2 cellular contexts compared by ENCODE assay signal in genomic region chr20:62040933-62041332, GRCh38.
A peak's percentile ranks its signal among the peaks of the same experiment; 100 is the strongest.
TF ChIP-seq lines count a peak whose summit lies in the region.

No MANE protein-coding gene starts in this region.

TF ChIP-seq in HEK293, 187 proteins besides CTCF, POLR2A, EP300 and RAD21:
- no peak for TF ChIP-seq AEBP2 (tag by site-specific recombination; IDR thresholded peaks at IDR 0.05; ENCODE audit: borderline replicate concordance)
- TF ChIP-seq ZNF114 (tag by site-specific recombination; IDR thresholded peaks at IDR 0.05), result no peak
- TF ChIP-seq SCRT2 (tag by site-specific recombination; IDR thresholded peaks at IDR 0.05), result peak; percentile 17; the same call in 1 of the 2 replicates
- no peak for TF ChIP-seq ZNF548 (tag by site-specific recombination; IDR thresholded peaks at IDR 0.05)
- TF ChIP-seq ZNF549 (tag by site-specific recombination; IDR thresholded peaks at IDR 0.05), result no peak
- TF ChIP-seq PRDM10 (tag by site-specific recombination; IDR thresholded peaks at IDR 0.05), result no peak
- TF ChIP-seq ZNF23 (tag by site-specific recombination; IDR thresholded peaks at IDR 0.05; ENCODE audit: borderline replicate concordance), result no peak
- TF ChIP-seq KLF10 (tag by site-specific recombination; IDR thresholded peaks at IDR 0.05), result no peak
TF ChIP-seq in HEK293: peak in this region for 1.

TF ChIP-seq in H1, 55 proteins besides CTCF, POLR2A, EP300 and RAD21:
- no peak for TF ChIP-seq JUN (IDR thresholded peaks at IDR 0.05; ENCODE audit: low read depth, low read length)
- no peak for TF ChIP-seq BCL11A (IDR thresholded peaks at IDR 0.05; ENCODE audit: low read depth in 2 of 2, low read length in 2 of 2)
- no peak for TF ChIP-seq CREB1 (IDR thresholded peaks at IDR 0.05)
- TF ChIP-seq BACH1 (IDR thresholded peaks at IDR 0.05; ENCODE audit: low read length), result no peak
- no peak for TF ChIP-seq TCF12 (IDR thresholded peaks at IDR 0.05; ENCODE audit: low read depth, low read length)
- no peak for TF ChIP-seq ATF3 (IDR thresholded peaks at IDR 0.05; ENCODE audit: insufficient read depth, low read depth, low read length)
- no peak for TF ChIP-seq RNF2 (IDR thresholded peaks at IDR 0.05; ENCODE audit: borderline replicate concordance, low read depth, low read length, missing control alignments, poor library complexity, severe bottlenecking)
- TF ChIP-seq GABPA (IDR thresholded peaks at IDR 0.05; ENCODE audit: borderline replicate concordance, insufficient read depth, low read length), result no peak
- TF ChIP-seq MAFK (IDR thresholded peaks at IDR 0.05; ENCODE audit: low read depth, low read length), result no peak
